In genomic region chr2:77552956-77553355, GRCh38 we compare ENCODE assay signal across 23 cellular contexts. TPM values are rescaled to one million over a fixed set of nuclear protein-coding genes. Genes with fewer than 3 reads are reported as not detected.
DNase-seq lines count a peak whose midpoint lies in the region; FAIRE-seq and TF ChIP-seq lines count a peak whose summit lies in the region.
"Had no signal": no experiment of that assay in that cellular context is flagged by ENCODE, and none has a peak within 500 bp of the region (broad histone marks: within the 10 kb centered on the region; RNA-seq: fewer than 3 reads in every experiment).

No MANE protein-coding gene starts in this region.

- H2AFZ ChIP-seq in GM23248 = no peak overlapping the region
- H2AFZ ChIP-seq: GM23338 had no signal

- H3K27me3 ChIP-seq in kidney epithelial cell (ENCODE audit: control insufficient read depth, insufficient read depth, low read length) (no peaks in the 10 kb centered on the region), GM23248 (replicated peaks; ENCODE audit: insufficient read depth) (no peaks in the 10 kb centered on the region)
- H3K27me3 ChIP-seq: ascending aorta, neutrophil, right atrium auricular region, upper lobe of left lung had no signal

- no peaks in the 10 kb centered on the region for H3K79me2 ChIP-seq in GM23248 (ENCODE audit: insufficient read depth)

- H3K27ac ChIP-seq in GM23248 = no peak overlapping the region
- H3K27ac ChIP-seq: 22Rv1, ascending aorta, HL-60, left ventricle myocardium inferior, neutrophil, right atrium auricular region, RWPE1, upper lobe of left lung had no signal

- no peak overlapping the region for H3K9ac ChIP-seq in GM23248

- in situ Hi-C loops in GM23248 (cut with MboI) = no loop called here

- FAIRE-seq in RCC 7860 (lab: Jason Lieb, UNC) = peak; percentile 98

- no peaks in the 10 kb centered on the region for H3K9me2 ChIP-seq in GM23248 (ENCODE audit: insufficient read depth)

- H3K9me3 ChIP-seq in GM23248 (ENCODE audit: low read depth) = no peaks in the 10 kb centered on the region
- H3K9me3 ChIP-seq: ascending aorta, mucosa of descending colon, neutrophil, right atrium auricular region, upper lobe of left lung had no signal

- H3K4me1 ChIP-seq in GM23248 (ENCODE audit: insufficient read depth) = no peaks in the 10 kb centered on the region
- H3K4me1 ChIP-seq: ascending aorta, left ventricle myocardium inferior, right atrium auricular region, upper lobe of left lung had no signal

- H3F3A ChIP-seq in GM23248 (ENCODE audit: insufficient read depth) = no peaks in the 10 kb centered on the region

- H3K36me3 ChIP-seq in kidney epithelial cell (ENCODE audit: control insufficient read depth, insufficient read depth, low read length) (no peaks in the 10 kb centered on the region), GM23248 (ENCODE audit: low read depth) (no peaks in the 10 kb centered on the region)
- H3K36me3 ChIP-seq: ascending aorta, left ventricle myocardium inferior, neutrophil, right atrium auricular region, upper lobe of left lung had no signal

- TF ChIP-seq CTCF in kidney epithelial cell (IDR thresholded peaks at IDR 0.05; ENCODE audit: insufficient read depth, low read length, poor library complexity, severe bottlenecking) (no peak), retinal pigment epithelial cell (conservative IDR thresholded peaks at IDR 0.05; ENCODE audit: low read depth, low read length) (no peak)

- H4K20me1 ChIP-seq in GM23248 (ENCODE audit: insufficient read depth) = no peaks in the 10 kb centered on the region

- no peak overlapping the region for H3K4me2 ChIP-seq in GM23248 (ENCODE audit: unreplicated experiment)
- H3K4me2 ChIP-seq: GM23338 had no signal

- H3K4me3 ChIP-seq in kidney epithelial cell (ENCODE audit: low read depth, low read length) (no peak overlapping the region), retinal pigment epithelial cell (ENCODE audit: low read length) (no peak overlapping the region), GM23248 (no peak overlapping the region)
- H3K4me3 ChIP-seq: ascending aorta, GM23338, left ventricle myocardium inferior, mucosa of descending colon, right atrium auricular region, upper lobe of left lung had no signal

- peak; percentile 7 for DNase-seq in NCI-H1092 treated with DMSO at 0.1 percent for 48 hours (lab: John Stamatoyannopoulos, UW)
- DNase-seq in NCI-H1092 (lab: John Stamatoyannopoulos, UW) = no peak
- DNase-seq in RCC 7860 (ENCODE audit: low spot score) = peak; percentile 84
- DNase-seq in kidney epithelial cell (ENCODE audit: low read depth) = peak; percentile 83
- peak; percentile 27 for DNase-seq in retinal pigment epithelial cell (ENCODE audit: low read depth)
- DNase-seq in NCI-H1694 (lab: John Stamatoyannopoulos, UW) = no peak
- no peak for DNase-seq in GM23248
- no peak for DNase-seq in AML-193 (lab: John Stamatoyannopoulos, UW)
- DNase-seq: glutamatergic neuron; left ventricle myocardium inferior; mucosa of descending colon; NCI-H1436 treated with DMSO at 0.1 percent for 48 hours; stimulated activated CD4-positive, alpha-beta T cell treated with anti-CD3 and anti-CD28 coated beads, Interleukin-12 subunit alpha, Interleukin-12 subunit beta, amount 100 ng/mL, for 4 hours; upper lobe of left lung had no signal

- WGBS in GM23248 (ENCODE audit: low coverage in 1 of 2, low lambda C conversion rate in 2 of 2, missing lambda C conversion rate in 2 of 2), 2 experiments = 38 to 45% methylated on average over 2 of the region's 2 CpGs

RNA-seq across cellular contexts. Expression of gene LRRTM4, which starts 30.8 kb away (rescaled TPM):
- total RNA-seq in kidney epithelial cell = not detected in 2 replicates
- total RNA-seq in GM23248 (2014; rRNA removed; shearing (Covaris generic)) = not detected in 2 replicates
- not detected in 2 replicates for polyA plus RNA-seq in GM23248 (2016; fragmentation: Nextera tagmentation; extraction: Ambion mirVana)
- total RNA-seq: ascending aorta, fibroblast of lung had no signal
- polyA plus RNA-seq: BJ had no signal

Comparison
In these comparisons a context has a peak if more than half of its experiments do, and no peak if none do; other contexts are left out.
1. DNase-seq: peak in NCI-H1092 treated with DMSO at 0.1 percent for 48 hours (single experiment), RCC 7860 (single experiment), kidney epithelial cell (single experiment) and retinal pigment epithelial cell (single experiment); none in NCI-H1092 (single experiment), NCI-H1694 (single experiment), GM23248 (single experiment) and AML-193 (0 of 2).